ENCODE assay signal across 13 cellular contexts in genomic region chr11:116172156-116172555, GRCh38.
DNase-seq lines count a peak whose midpoint lies in the region; ATAC-seq and TF ChIP-seq lines count a peak whose summit lies in the region.
"Had no signal": no experiment of that assay in that cellular context is flagged by ENCODE, and none has a peak within 500 bp of the region (broad histone marks: within the 10 kb centered on the region; RNA-seq: fewer than 3 reads in every experiment).

No MANE protein-coding gene starts in this region.

- H3K4me1 Mint-ChIP-seq in type B pancreatic cell (ENCODE audit: unreplicated experiment) = peaks cover 32% of the 10 kb centered on the region

- H3K27me3 ChIP-seq in lung (ENCODE audit: control insufficient read depth, insufficient read depth) = no peaks in the 10 kb centered on the region
- H3K27me3 ChIP-seq: BE2C had no signal

- no peaks in the 10 kb centered on the region for H3K36me3 Mint-ChIP-seq in type B pancreatic cell

- H3K27ac ChIP-seq in coronary artery (no peak overlapping the region), lung (ENCODE audit: low read depth in 1 of 2, low read length in 1 of 2) (no peak overlapping the region)
- H3K27ac ChIP-seq: A549 had no signal

- ATAC-seq in lung (ENCODE audit: insufficient read depth, low FRiP score) = no peak
- ATAC-seq: A549, HepG2 had no signal

- H3K4me3 Mint-ChIP-seq in type B pancreatic cell = no peak overlapping the region
- H3K4me3 Mint-ChIP-seq: HFFc6 had no signal

- TF ChIP-seq CTCF in coronary artery (IDR thresholded peaks at IDR 0.05) (no peak), lung (IDR thresholded peaks at IDR 0.05; ENCODE audit: control extremely low read depth, extremely low read depth) (no peak), type B pancreatic cell (conservative IDR thresholded peaks at IDR 0.05) (no peak)

- no peak overlapping the region for H3K4me3 ChIP-seq in coronary artery
- no peak overlapping the region for H3K4me3 ChIP-seq in lung
- H3K4me3 ChIP-seq: A549 had no signal

- no peaks in the 10 kb centered on the region for H3K4me1 ChIP-seq in lung (ENCODE audit: control insufficient read depth in 2 of 2, insufficient read depth in 2 of 2, low read length in 2 of 2)
- H3K4me1 ChIP-seq: A549, BE2C had no signal

- H3K27ac Mint-ChIP-seq in type B pancreatic cell = no peak overlapping the region
- H3K27ac Mint-ChIP-seq: HFFc6 had no signal

- H3K27me3 Mint-ChIP-seq in type B pancreatic cell = peaks cover 46% of the 10 kb centered on the region

- no peaks in the 10 kb centered on the region for H3K9me3 Mint-ChIP-seq in type B pancreatic cell

- H3K9me3 ChIP-seq in lung (ENCODE audit: control insufficient read depth in 2 of 2, insufficient read depth in 1 of 2, low read length in 1 of 2) = no peaks in the 10 kb centered on the region
- H3K9me3 ChIP-seq: A549, BE2C had no signal

- 86 to 93% methylated on average over 3 of the region's 3 CpGs for WGBS in lung, 2 donors

- DNase-seq in D341Med (ENCODE audit: low spot score) = peak; percentile 2
- peak; percentile 49 for DNase-seq in coronary artery (ENCODE audit: low spot score)
- peak; percentile 13 for DNase-seq in lung (ENCODE audit: low spot score)
- peak; percentile 49 for DNase-seq in type B pancreatic cell (ENCODE audit: extremely low spot score, unreplicated experiment)
- DNase-seq in glomerular visceral epithelial cell (ENCODE audit: extremely low spot score) = no peak
- no peak for DNase-seq in A172 (ENCODE audit: low spot score)
- no peak for DNase-seq in midbrain (lab: John Stamatoyannopoulos, UW)
- DNase-seq: BE2C, DMS 273 treated with DMSO at 0.1 percent for 48 hours, HCEC 1CT, HFFc6 had no signal

- no peaks in the 10 kb centered on the region for H3K36me3 ChIP-seq in lung (ENCODE audit: control insufficient read depth in 2 of 2, insufficient read depth in 2 of 2, low read length in 2 of 2)
- H3K36me3 ChIP-seq: BE2C had no signal

Comparison
In these comparisons a context has a peak if more than half of its experiments do, and no peak if none do; other contexts are left out.
1. DNase-seq: peak in D341Med (single experiment), coronary artery (single experiment), lung (single experiment) and type B pancreatic cell (single experiment); none in glomerular visceral epithelial cell (single experiment), A172 (single experiment) and midbrain (single experiment).